15 cellular contexts compared by ENCODE assay signal in genomic region chr1:109959632-109959973, GRCh38. TPM values are rescaled to one million over a fixed set of nuclear protein-coding genes. Genes with fewer than 3 reads are reported as not detected.
DNase-seq lines count a peak whose midpoint lies in the region; ATAC-seq, FAIRE-seq and TF ChIP-seq lines count a peak whose summit lies in the region.
"Had no signal": no experiment of that assay in that cellular context is flagged by ENCODE, and none has a peak within 500 bp of the region (broad histone marks: within the 10 kb centered on the region; RNA-seq: fewer than 3 reads in every experiment).

No MANE protein-coding gene starts in this region.

- H3K4me3 ChIP-seq in astrocyte (ENCODE audit: insufficient read depth, low read depth, low read length) (no peak overlapping the region), liver (ENCODE audit: low read depth in 1 of 3, low read length in 3 of 3) (no peak overlapping the region), skeletal muscle satellite cell (ENCODE audit: low read length) (no peak overlapping the region)
- H3K4me3 ChIP-seq: pancreas had no signal

- H3K4me3 Mint-ChIP-seq in HFFc6 (peak overlapping the region; percentile 50), astrocyte (ENCODE audit: unreplicated experiment) (no peak overlapping the region)
- H3K4me3 Mint-ChIP-seq: activated CD8-positive, alpha-beta T cell treated with anti-CD3 and anti-CD28 coated beads, Interleukin-2, amount 10 ng/mL, durations not matched to agents 7 days and 5 days had no signal

- H3K9me3 ChIP-seq in astrocyte (ENCODE audit: insufficient read depth, low read depth, low read length) = no peaks in the 10 kb centered on the region
- no peaks in the 10 kb centered on the region for H3K9me3 ChIP-seq in liver (ENCODE audit: control insufficient read depth in 4 of 4, low read length in 3 of 4)
- no peaks in the 10 kb centered on the region for H3K9me3 ChIP-seq in skeletal muscle satellite cell (replicated peaks; ENCODE audit: low read length)
- H3K9me3 ChIP-seq: pancreas had no signal

- H3K4me1 Mint-ChIP-seq in HFFc6 (ENCODE audit: low read depth) = peaks cover 47% of the 10 kb centered on the region
- peaks cover 16% of the 10 kb centered on the region for H3K4me1 Mint-ChIP-seq in astrocyte (ENCODE audit: low read depth, unreplicated experiment)

- FAIRE-seq in astrocyte (lab: Jason Lieb, UNC) = no peak
- FAIRE-seq: endometrium, pancreas had no signal

- H2AFZ ChIP-seq in astrocyte (ENCODE audit: low read depth, low read length) = peak overlapping the region; percentile 49

- TF ChIP-seq CTCF in HFFc6 (IDR thresholded peaks at IDR 0.05) (no peak), astrocyte (IDR thresholded peaks at IDR 0.05; ENCODE audit: insufficient read depth, low read depth, low read length) (no peak), liver (IDR thresholded peaks at IDR 0.05; ENCODE audit: low read depth, low read length, missing input control) (no peak)

- no peaks in the 10 kb centered on the region for H3K27me3 Mint-ChIP-seq in HFFc6 (ENCODE audit: insufficient read depth)
- no peaks in the 10 kb centered on the region for H3K27me3 Mint-ChIP-seq in astrocyte (ENCODE audit: low read depth, unreplicated experiment)

- no peak for TF ChIP-seq RAD21 in liver (IDR thresholded peaks at IDR 0.05)

- 33% methylated on average over 1 of the region's 1 CpG for WGBS in liver

- no peak for ATAC-seq in GM21360 (IDR thresholded peaks at IDR 0.05; ENCODE audit: unreplicated experiment)
- ATAC-seq: activated CD8-positive, alpha-beta T cell treated with anti-CD3 and anti-CD28 coated beads, Interleukin-2, amount 10 ng/mL, durations not matched to agents 7 days and 5 days had no signal

- H3K36me3 ChIP-seq in astrocyte (ENCODE audit: insufficient read depth, low read length) (no peaks in the 10 kb centered on the region), liver (ENCODE audit: control insufficient read depth in 4 of 4, insufficient read depth in 3 of 4, low read depth in 1 of 4, low read length in 3 of 4) (no peaks in the 10 kb centered on the region), skeletal muscle satellite cell (ENCODE audit: insufficient read depth, low read length) (no peaks in the 10 kb centered on the region)
- H3K36me3 ChIP-seq: pancreas had no signal

- no peaks in the 10 kb centered on the region for H4K20me1 ChIP-seq in astrocyte (ENCODE audit: insufficient read depth, low read length)

- no peaks in the 10 kb centered on the region for H3K79me2 ChIP-seq in astrocyte (ENCODE audit: insufficient read depth, low read length)

- H3K27me3 ChIP-seq in astrocyte (ENCODE audit: insufficient read depth, low read length) = no peaks in the 10 kb centered on the region
- H3K27me3 ChIP-seq in liver (ENCODE audit: control insufficient read depth in 4 of 4, insufficient read depth in 4 of 4, low read length in 3 of 4) = no peaks in the 10 kb centered on the region
- no peaks in the 10 kb centered on the region for H3K27me3 ChIP-seq in skeletal muscle satellite cell (ENCODE audit: control insufficient read depth, insufficient read depth, low read length)
- H3K27me3 ChIP-seq: pancreas had no signal

- H3K4me1 ChIP-seq in astrocyte (ENCODE audit: insufficient read depth, low read length) (peaks cover 15% of the 10 kb centered on the region), liver (ENCODE audit: control insufficient read depth in 4 of 4, insufficient read depth in 4 of 4, low read length in 3 of 4) (peaks cover 8 to 30% (median 28%) of the 10 kb centered on the region in 4 donors), skeletal muscle satellite cell (ENCODE audit: control insufficient read depth, insufficient read depth, low read length) (peaks cover 32% of the 10 kb centered on the region)

- H3K27ac Mint-ChIP-seq in HFFc6 (peak overlapping the region; percentile 92), astrocyte (ENCODE audit: unreplicated experiment) (peak overlapping the region; percentile 75)
- H3K27ac Mint-ChIP-seq: activated CD8-positive, alpha-beta T cell treated with anti-CD3 and anti-CD28 coated beads, Interleukin-2, amount 10 ng/mL, durations not matched to agents 7 days and 5 days had no signal

- H3K4me2 ChIP-seq in astrocyte (ENCODE audit: low read length) = peak overlapping the region; percentile 64
- peak overlapping the region; percentile 64 for H3K4me2 ChIP-seq in skeletal muscle satellite cell (ENCODE audit: low read length)

- H3K9ac ChIP-seq in astrocyte (ENCODE audit: low read length) (peak overlapping the region; percentile 34), liver (ENCODE audit: low read depth in 1 of 2, low read length in 2 of 2) (no peak overlapping the region), skeletal muscle satellite cell (ENCODE audit: low read depth, low read length) (peak overlapping the region; percentile 54)

- H3K9me3 Mint-ChIP-seq in HFFc6 = no peaks in the 10 kb centered on the region
- H3K9me3 Mint-ChIP-seq in astrocyte (ENCODE audit: unreplicated experiment) = no peaks in the 10 kb centered on the region

- H3K27ac ChIP-seq in astrocyte (ENCODE audit: low read depth, low read length) (peak overlapping the region; percentile 67), liver (ENCODE audit: low read depth in 1 of 2, low read length in 2 of 2) (peak overlapping the region; percentile 54 to 59)

- DNase-seq in HFFc6 (no peak), astrocyte (ENCODE audit: low read depth) (no peak), COR-L47 (lab: John Stamatoyannopoulos, UW) (no peak)
- no peak for DNase-seq in stimulated activated CD4-positive, alpha-beta T cell treated with anti-CD3 and anti-CD28 coated beads, Interleukin-12 subunit alpha, Interleukin-12 subunit beta, amount 100 ng/mL, for 4 hours
- no peak for DNase-seq in stimulated activated naive CD4-positive, alpha-beta T cell treated with Interleukin-2 at 50 U/mL for 16 hours (lab: John Stamatoyannopoulos, UW)
- DNase-seq: activated CD8-positive, alpha-beta T cell treated with anti-CD3 and anti-CD28 coated beads, Interleukin-2, amount 10 ng/mL, durations not matched to agents 7 days and 5 days; activated effector memory CD4-positive, alpha-beta T cell treated with anti-CD3 and anti-CD28 coated beads, Interleukin-2, amount 50 U/mL, for 16 hours; C1 segment of cervical spinal cord; NCI-H524 treated with DMSO at 0.1 percent for 48 hours; pancreas; stimulated activated CD4-positive, alpha-beta T cell treated with anti-CD3 and anti-CD28 coated beads, Interleukin-1b, Interleukin-23, amount 100 ng/mL, for 48 hours had no signal

- no peaks in the 10 kb centered on the region for H3K36me3 Mint-ChIP-seq in HFFc6 (ENCODE audit: low read depth)
- H3K36me3 Mint-ChIP-seq in astrocyte (ENCODE audit: low read depth, unreplicated experiment) = no peaks in the 10 kb centered on the region

TF ChIP-seq in liver, 16 proteins besides CTCF, POLR2A, EP300 and RAD21:
- no peak for TF ChIP-seq EGR1 (IDR thresholded peaks at IDR 0.05; ENCODE audit: low read depth in 2 of 2)
- no peak for TF ChIP-seq SP1 (IDR thresholded peaks at IDR 0.05)
- no peak for TF ChIP-seq FOXA1 (IDR thresholded peaks at IDR 0.05)
- no peak for TF ChIP-seq REST (IDR thresholded peaks at IDR 0.05)

RNA-seq across cellular contexts. Expression of gene AHCYL1, which starts 25.0 kb away (rescaled TPM):
- 10 to 100 TPM; 73.4 to 87.1 (median 74.7) TPM for total RNA-seq in HFFc6 (2021; fragmentation: NEBNext Ultra II Directional; extraction: Animal tissue kit (Norgen Biotek cat#: 25700))
- 60.5 and 64.3 TPM in 2 replicates for total RNA-seq in astrocyte
- 10 to 100 TPM; 27.1 to 40.7 TPM for total RNA-seq in liver
- polyA plus RNA-seq in liver = 10 to 100 TPM; 24.9 to 33.5 TPM
- 29.2 and 34.5 TPM in 2 replicates for total RNA-seq in skeletal muscle satellite cell (2012; rRNA removed)

RNA-seq across cellular contexts. Expression of gene CSF1, which starts 49.0 kb away (rescaled TPM):
- total RNA-seq in HFFc6 (2021; fragmentation: NEBNext Ultra II Directional; extraction: Animal tissue kit (Norgen Biotek cat#: 25700)) = 10 to 100 TPM; 28.7 to 79.3 (median 72.4) TPM
- total RNA-seq in astrocyte = 12.3 and 17.5 TPM in 2 replicates
- 10 to 100 TPM in 1 of 2 donors, 1 to 10 TPM in 1; 6.3 to 15.2 TPM for total RNA-seq in liver
- 10 to 100 TPM; 11.0 to 11.7 TPM for polyA plus RNA-seq in liver
- 23.6 and 35.0 TPM in 2 replicates for total RNA-seq in skeletal muscle satellite cell (2012; rRNA removed)

Comparison
In these comparisons a context has a peak if more than half of its experiments do, and no peak if none do; other contexts are left out.
1. H3K9ac ChIP-seq: peak in astrocyte (single experiment) and skeletal muscle satellite cell (single experiment); none in liver (0 of 2).